8 cellular contexts compared by ENCODE assay signal in the genomic region with DNA sequence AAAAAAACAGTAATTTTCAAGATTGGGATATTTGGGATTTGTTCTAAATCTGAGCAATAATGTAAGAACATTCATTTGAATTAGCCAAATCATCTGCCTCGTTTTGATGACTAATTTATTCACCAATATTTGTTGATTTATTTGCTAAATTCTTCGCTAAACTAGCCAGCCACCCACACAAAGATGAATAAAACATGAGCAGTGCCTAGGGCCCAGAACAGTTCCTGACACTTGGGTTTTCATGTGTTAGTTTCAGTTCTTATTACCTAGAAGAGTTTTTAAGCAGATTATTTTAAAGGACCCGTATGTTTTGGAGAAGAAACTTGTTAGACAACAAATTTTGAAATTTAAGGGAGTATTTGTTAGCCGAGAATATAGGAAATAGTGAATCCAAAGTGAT. TPM values are rescaled to one million over a fixed set of nuclear protein-coding genes. Genes with fewer than 3 reads are reported as not detected.
A peak's percentile ranks its signal among the peaks of the same experiment; 100 is the strongest.
DNase-seq lines count a peak whose midpoint lies in the region; ATAC-seq and TF ChIP-seq lines count a peak whose summit lies in the region.

No MANE protein-coding gene starts in this region.

- H3K4me3 Mint-ChIP-seq in nephron progenitor cell, result peak overlapping the region; percentile 99

- H3K36me3 ChIP-seq in cardiac muscle cell, result peaks cover under 1% of the 10 kb centered on the region
- no peaks in the 10 kb centered on the region for H3K36me3 ChIP-seq in effector memory CD4-positive, alpha-beta T cell (ENCODE audit: control insufficient read depth, insufficient read depth, low read length)

- H3K27me3 ChIP-seq in cardiac muscle cell, result no peaks in the 10 kb centered on the region
- no peaks in the 10 kb centered on the region for H3K27me3 ChIP-seq in effector memory CD4-positive, alpha-beta T cell (replicated peaks; ENCODE audit: control insufficient read depth, insufficient read depth, low read length, poor library complexity, severe bottlenecking)

- peak overlapping the region; percentile 98 for H3K27ac ChIP-seq in cardiac muscle cell
- peak overlapping the region; percentile 84 for H3K27ac ChIP-seq in effector memory CD4-positive, alpha-beta T cell (ENCODE audit: insufficient read depth, low read length, poor library complexity, severe bottlenecking)

- peaks cover 30% of the 10 kb centered on the region for H3K4me1 ChIP-seq in cardiac muscle cell (ENCODE audit: low read depth)
- H3K4me1 ChIP-seq in effector memory CD4-positive, alpha-beta T cell (ENCODE audit: control insufficient read depth, insufficient read depth, low read length, poor library complexity, severe bottlenecking), result peaks cover 9% of the 10 kb centered on the region

- H3K27me3 Mint-ChIP-seq in nephron progenitor cell (ENCODE audit: low read depth, poor library complexity), result no peaks in the 10 kb centered on the region

- peak overlapping the region; percentile 47 for H3K27ac Mint-ChIP-seq in nephron progenitor cell

- peaks cover 50% of the 10 kb centered on the region for H3K4me1 Mint-ChIP-seq in nephron progenitor cell

- H3K36me3 Mint-ChIP-seq in nephron progenitor cell (ENCODE audit: low read depth), result peaks cover 16% of the 10 kb centered on the region

- TF ChIP-seq CTCF in cardiac muscle cell (IDR thresholded peaks at IDR 0.05; ENCODE audit: low read depth, low read length), result no peak
- TF ChIP-seq CTCF in nephron progenitor cell (IDR thresholded peaks at IDR 0.05), result no peak

- H3K9me3 Mint-ChIP-seq in nephron progenitor cell, result no peaks in the 10 kb centered on the region

- H3K4me3 ChIP-seq in cardiac muscle cell, result peak overlapping the region; percentile 62
- H3K4me3 ChIP-seq in effector memory CD4-positive, alpha-beta T cell (ENCODE audit: insufficient read depth, low read depth, low read length, poor library complexity, severe bottlenecking), result peak overlapping the region; percentile 88

- H3K9me3 ChIP-seq in cardiac muscle cell (ENCODE audit: low read depth), result no peaks in the 10 kb centered on the region
- H3K9me3 ChIP-seq in effector memory CD4-positive, alpha-beta T cell (ENCODE audit: control insufficient read depth, low read length), result no peaks in the 10 kb centered on the region

- no peak for ATAC-seq in left cardiac atrium
- peak; percentile 44 for ATAC-seq in HG02763 (IDR thresholded peaks at IDR 0.05; ENCODE audit: unreplicated experiment)

- intact Hi-C loops in left cardiac atrium (cut with DNase I), result no loop called here

- DNase-seq in cardiac muscle cell (ENCODE audit: low read depth in 1 of 2, low spot score in 1 of 2) (peak in 1 of 2 donors; percentile 33), left cardiac atrium (no peak), RPMI7951 (ENCODE audit: low read depth) (peak; percentile 15), nephron progenitor cell (no peak), NCI-H1105 treated with DMSO at 0.1 percent for 48 hours (lab: John Stamatoyannopoulos, UW) (no peak), 8988T (no peak)
- DNase-seq in effector memory CD4-positive, alpha-beta T cell, result no peak

RNA-seq across cellular contexts. Expression of a gene that starts 1.5 kb away (rescaled TPM):
- total RNA-seq in cardiac muscle cell (61.3 and 63.2 TPM in 2 replicates), left cardiac atrium (10 to 100 TPM; 22.8 to 28.5 TPM)
- 19.7 and 28.5 TPM in 2 replicates for polyA plus RNA-seq in cardiac muscle cell
- 18.5 and 21.0 TPM in 2 replicates for total RNA-seq in RPMI7951 (2014; rRNA removed; shearing (Covaris generic))
